ENCODE assay signal across 8 cellular contexts in genomic region chr19:16293133-16294085, GRCh38. TPM values are rescaled to one million over a fixed set of nuclear protein-coding genes. Genes with fewer than 3 reads are reported as not detected.
DNase-seq lines count a peak whose midpoint lies in the region; ATAC-seq and TF ChIP-seq lines count a peak whose summit lies in the region.

No MANE protein-coding gene starts in this region.

- POLR2A ChIA-PET in activated CD8-positive, alpha-beta T cell treated with anti-CD3 and anti-CD28 coated beads for 36 hours (lab: Charles Lee): no interaction called here

- peaks cover 2% of the 10 kb centered on the region for H3K9me3 Mint-ChIP-seq in activated CD8-positive, alpha-beta T cell treated with anti-CD3 and anti-CD28 coated beads for 36 hours

- H3K27ac Mint-ChIP-seq in activated CD8-positive, alpha-beta T cell treated with anti-CD3 and anti-CD28 coated beads for 36 hours: no peak overlapping the region

- H3K4me1 Mint-ChIP-seq in activated CD8-positive, alpha-beta T cell treated with anti-CD3 and anti-CD28 coated beads for 36 hours (ENCODE audit: low read depth): no peaks in the 10 kb centered on the region

- ATAC-seq in HG03439 (IDR thresholded peaks at IDR 0.05; ENCODE audit: unreplicated experiment) (no peak), GM21423 (IDR thresholded peaks at IDR 0.05; ENCODE audit: unreplicated experiment) (no peak)
- no peak for ATAC-seq in activated CD8-positive, alpha-beta T cell treated with anti-CD3 and anti-CD28 coated beads for 36 hours

- H3K27ac ChIP-seq in rectal smooth muscle tissue (ENCODE audit: low read depth, low read length): peak overlapping the region; percentile 90

- TF ChIP-seq CTCF in fibroblast of the aortic adventitia (IDR thresholded peaks at IDR 0.05; ENCODE audit: insufficient read depth, low read length): no peak
- TF ChIP-seq CTCF in activated CD8-positive, alpha-beta T cell treated with anti-CD3 and anti-CD28 coated beads for 36 hours (IDR thresholded peaks at IDR 0.05): no peak

- H3K36me3 Mint-ChIP-seq in activated CD8-positive, alpha-beta T cell treated with anti-CD3 and anti-CD28 coated beads for 36 hours (ENCODE audit: low read depth): no peaks in the 10 kb centered on the region

- H3K36me3 ChIP-seq in rectal smooth muscle tissue (ENCODE audit: control insufficient read depth, insufficient read depth, low read length): no peaks in the 10 kb centered on the region

- CTCF ChIA-PET in activated CD8-positive, alpha-beta T cell treated with anti-CD3 and anti-CD28 coated beads for 36 hours (lab: Charles Lee): interaction anchor here (0.8 kb wide), 1 partner anchor 36 kb away, joined by 3 read pairs; no protein-coding TSS in a partner anchor

- DNase-seq in GF-D8 (lab: John Stamatoyannopoulos, UW): peak; percentile 90
- peak; percentile 82 for DNase-seq in SIG-M5 treated with dmso at 0.1 percent for 504 hours (lab: John Stamatoyannopoulos, UW; ENCODE audit: unreplicated experiment)
- DNase-seq in fibroblast of the aortic adventitia (ENCODE audit: low read depth): peak; percentile 100
- DNase-seq in NCI-H748 treated with DMSO at 0.1 percent for 48 hours (lab: John Stamatoyannopoulos, UW): no peak
- DNase-seq in activated CD8-positive, alpha-beta T cell treated with anti-CD3 and anti-CD28 coated beads for 36 hours: no peak

- H3K27me3 Mint-ChIP-seq in activated CD8-positive, alpha-beta T cell treated with anti-CD3 and anti-CD28 coated beads for 36 hours: no peaks in the 10 kb centered on the region

- peaks cover 14% of the 10 kb centered on the region for H3K4me1 ChIP-seq in rectal smooth muscle tissue (ENCODE audit: control insufficient read depth, insufficient read depth, low read length)

- H3K27me3 ChIP-seq in rectal smooth muscle tissue (ENCODE audit: control insufficient read depth, insufficient read depth, low read length): no peaks in the 10 kb centered on the region

- H3K4me3 ChIP-seq in fibroblast of the aortic adventitia (ENCODE audit: low read depth, low read length) (peak overlapping the region; percentile 52), rectal smooth muscle tissue (ENCODE audit: low read length) (peak overlapping the region; percentile 22)

- no peak overlapping the region for H3K4me3 Mint-ChIP-seq in activated CD8-positive, alpha-beta T cell treated with anti-CD3 and anti-CD28 coated beads for 36 hours

- intact Hi-C loops in activated CD8-positive, alpha-beta T cell treated with anti-CD3 and anti-CD28 coated beads for 36 hours (cut with micrococcal nuclease): no loop called here

- H3K9ac ChIP-seq in rectal smooth muscle tissue (ENCODE audit: low read length): peak overlapping the region; percentile 32

RNA-seq across cellular contexts. Expression of gene KLF2, which starts 31.2 kb away (rescaled TPM):
- total RNA-seq in fibroblast of the aortic adventitia (ENCODE audit: low replicate concordance): 2.2 and 5.7 TPM in 2 replicates
- 1 to 10 TPM in 1 of 2 experiments, under 1 TPM in 1; 0.94 to 1.0 TPM for total RNA-seq in activated CD8-positive, alpha-beta T cell treated with anti-CD3 and anti-CD28 coated beads for 36 hours

Comparison
In these comparisons a context has a peak if more than half of its experiments do, and no peak if none do; other contexts are left out.
1. DNase-seq: peak in GF-D8 (single experiment), SIG-M5 treated with dmso at 0.1 percent for 504 hours (single experiment) and fibroblast of the aortic adventitia (single experiment); none in NCI-H748 treated with DMSO at 0.1 percent for 48 hours (single experiment) and activated CD8-positive, alpha-beta T cell treated with anti-CD3 and anti-CD28 coated beads for 36 hours (single experiment).